8 cellular contexts compared by ENCODE assay signal in genomic region chr14:59483819-59484610, GRCh38. TPM values are rescaled to one million over a fixed set of nuclear protein-coding genes. Genes with fewer than 3 reads are reported as not detected.
DNase-seq lines count a peak whose midpoint lies in the region; ATAC-seq and TF ChIP-seq lines count a peak whose summit lies in the region.

JKAMP (plus strand) TSS chr14:59484517; CDS start chr14:59484590, 73 bp downstream.
L3HYPDH (minus strand) TSS chr14:59484408; CDS start chr14:59484316, 92 bp downstream.

- H3K4me3 ChIP-seq in PC-9 (peak within 1 kb of the TSS; percentile 99), epithelial cell of proximal tubule (ENCODE audit: low read depth, low read length) (peak within 1 kb of the TSS; percentile 67), mucosa of stomach (ENCODE audit: low read length) (peak within 1 kb of the TSS; percentile 71)

- peak within 1 kb of the TSS; percentile 84 for H3K9ac ChIP-seq in mucosa of stomach (ENCODE audit: low read length)

- POLR2A ChIA-PET in PC-9 (lab: Charles Lee; ENCODE audit: unreplicated experiment) = interaction anchor here (0.6 to 1.2 kb wide), 8 partner anchors 11 to 1284 kb away, joined by 3 to 7 read pairs (median 4); no protein-coding TSS in a partner anchor

- ATAC-seq in GM21717 (IDR thresholded peaks at IDR 0.05; ENCODE audit: unreplicated experiment) = peak; percentile 91

- in situ Hi-C loops in KBM-7 (cut with MboI; ENCODE audit: low pct_unique_long_range_greater_than_20kb, low sequenced_read_pairs) = no loop called here

- peak within 1 kb of the TSS; percentile 84 for H2AFZ ChIP-seq in PC-9

- DNase-seq in DMS79 (lab: John Stamatoyannopoulos, UW) (peak; percentile 98), KBM-7 (peak; percentile 94), PC-9 (peak; percentile 89 to 96), epithelial cell of proximal tubule (ENCODE audit: low read depth) (no peak)
- peak; percentile 98 for DNase-seq in activated T-cell treated with anti-CD3 and anti-CD28 coated beads, Interleukin-2, amount 50 U/mL, for 1 hour
- peak; percentile 93 to 97 for DNase-seq in stimulated activated CD8-positive, alpha-beta memory T cell treated with anti-CD3 and anti-CD28 coated beads, Interleukin-7, amount 100 ng/mL, for 1 hour (ENCODE audit: low read depth in 2 of 2)

- H4K20me1 ChIP-seq in PC-9 (ENCODE audit: insufficient read depth) = no peaks in the 10 kb centered on the region

- peak within 1 kb of the TSS; percentile 96 for H3K27ac ChIP-seq in PC-9

- intact Hi-C loops in PC-9 (cut with micrococcal nuclease; ENCODE audit: unreplicated experiment) = loop anchor here (1.0 to 5.0 kb wide), 5 partner anchors 123 to 608 kb away; partner anchors contain the start of genes DAAM1 and PCNX4

- H3F3A ChIP-seq in PC-9 (ENCODE audit: insufficient read depth, low read depth) = peaks cover 25% of the 10 kb centered on the region

- CTCF ChIA-PET in PC-9 (lab: Charles Lee) = no interaction called here

- no peaks in the 10 kb centered on the region for H3K9me2 ChIP-seq in PC-9 (ENCODE audit: insufficient read depth)

- TF ChIP-seq CTCF in PC-9 (conservative IDR thresholded peaks at IDR 0.05) = peak; percentile 50
- TF ChIP-seq CTCF in epithelial cell of proximal tubule (conservative IDR thresholded peaks at IDR 0.05; ENCODE audit: low read depth, low read length) = peak; percentile 57

- peak within 1 kb of the TSS; percentile 86 for H3K4me2 ChIP-seq in PC-9

- no peaks in the 10 kb centered on the region for H3K9me3 ChIP-seq in PC-9 (ENCODE audit: insufficient read depth, low read depth)
- no peaks in the 10 kb centered on the region for H3K9me3 ChIP-seq in mucosa of stomach (ENCODE audit: control insufficient read depth, low read length)

- peaks cover 71% of the 10 kb centered on the region for H3K79me2 ChIP-seq in PC-9 (ENCODE audit: low read depth)

- H3K27me3 ChIP-seq in PC-9 (ENCODE audit: insufficient read depth, low read depth) (no peaks in the 10 kb centered on the region), mucosa of stomach (ENCODE audit: control insufficient read depth, insufficient read depth, low read length) (no peaks in the 10 kb centered on the region)

- no TSS peak for BruUV-seq in PC-9 (replicated peaks; lab: Mats Ljungman, UMichigan)

- H3K4me1 ChIP-seq in PC-9 (replicated peaks; ENCODE audit: insufficient read depth) (peaks cover 46% of the 10 kb centered on the region), mucosa of stomach (ENCODE audit: control insufficient read depth, insufficient read depth, low read length) (peaks cover 37% of the 10 kb centered on the region)

- H3K36me3 ChIP-seq in PC-9 (ENCODE audit: low read depth) (peaks cover 24% of the 10 kb centered on the region), mucosa of stomach (ENCODE audit: control insufficient read depth, insufficient read depth, low read length) (no peaks in the 10 kb centered on the region)

RNA-seq across cellular contexts. Expression of gene JKAMP, which starts in this region (rescaled TPM):
- total RNA-seq in PC-9 (2021) (54.6 and 60.1 TPM in 2 replicates), epithelial cell of proximal tubule (57.1 and 59.3 TPM in 2 replicates)

RNA-seq across cellular contexts. Expression of gene L3HYPDH, which starts in this region (rescaled TPM):
- total RNA-seq in PC-9 (2021) (96.3 and 121 TPM in 2 replicates), epithelial cell of proximal tubule (19.5 and 28.7 TPM in 2 replicates)
